Comparison of ENCODE assay signal across 1 cellular context in the genomic region with DNA sequence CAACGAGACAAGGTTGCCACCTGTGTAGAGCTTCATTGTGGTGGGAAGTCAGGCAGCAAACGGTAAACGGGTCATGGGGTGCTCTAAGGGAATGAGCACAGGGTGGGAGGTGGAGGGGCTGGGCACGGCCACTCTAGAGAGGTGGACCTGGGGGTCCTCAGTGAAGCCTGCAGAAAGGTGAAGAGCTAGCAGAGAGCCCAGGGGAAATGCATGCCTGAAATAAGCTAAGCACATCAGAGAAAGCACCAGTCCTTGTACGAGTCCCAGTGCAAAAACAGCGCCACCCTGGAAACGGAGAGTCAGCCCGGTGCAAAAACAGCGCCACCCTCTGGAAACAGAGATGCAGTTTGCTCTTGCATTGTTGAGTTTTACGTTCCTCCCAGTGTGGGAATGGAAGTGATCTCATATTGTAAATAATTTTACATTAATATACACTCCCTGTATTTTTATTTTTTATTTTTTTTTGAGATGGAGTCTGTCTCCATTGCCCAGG.
TF ChIP-seq lines count a peak whose summit lies in the region.

No MANE protein-coding gene starts in this region.

TF ChIP-seq in HepG2, 621 proteins besides CTCF, POLR2A, EP300 and RAD21 (continued from another document):
- TF ChIP-seq, protein P1, sequence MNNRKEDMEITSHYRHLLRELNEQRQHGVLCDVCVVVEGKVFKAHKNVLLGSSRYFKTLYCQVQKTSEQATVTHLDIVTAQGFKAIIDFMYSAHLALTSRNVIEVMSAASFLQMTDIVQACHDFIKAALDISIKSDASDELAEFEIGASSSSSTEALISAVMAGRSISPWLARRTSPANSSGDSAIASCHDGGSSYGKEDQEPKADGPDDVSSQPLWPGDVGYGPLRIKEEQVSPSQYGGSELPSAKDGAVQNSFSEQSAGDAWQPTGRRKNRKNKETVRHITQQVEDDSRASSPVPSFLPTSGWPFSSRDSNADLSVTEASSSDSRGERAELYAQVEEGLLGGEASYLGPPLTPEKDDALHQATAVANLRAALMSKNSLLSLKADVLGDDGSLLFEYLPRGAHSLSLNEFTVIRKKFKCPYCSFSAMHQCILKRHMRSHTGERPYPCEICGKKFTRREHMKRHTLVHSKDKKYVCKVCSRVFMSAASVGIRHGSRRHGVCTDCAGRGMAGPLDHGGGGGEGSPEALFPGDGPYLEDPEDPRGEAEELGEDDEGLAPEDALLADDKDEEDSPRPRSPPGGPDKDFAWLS (CRISPR knock-in tag; IDR thresholded peaks at IDR 0.05; ENCODE audit: borderline replicate concordance): no peak
- TF ChIP-seq SRSF9 (IDR thresholded peaks at IDR 0.05; ENCODE audit: borderline replicate concordance, insufficient read depth, low read depth, low read length, poor library complexity, severe bottlenecking) (no peak), DR1 (CRISPR knock-in tag; IDR thresholded peaks at IDR 0.05) (no peak), SETDB1 (CRISPR knock-in tag; IDR thresholded peaks at IDR 0.05; ENCODE audit: borderline replicate concordance) (no peak), PLSCR1 (CRISPR knock-in tag; IDR thresholded peaks at IDR 0.05; ENCODE audit: borderline replicate concordance) (no peak), GABPA (IDR thresholded peaks at IDR 0.05; ENCODE audit: low read depth, low read length) (no peak), GABPA (CRISPR knock-in tag; IDR thresholded peaks at IDR 0.05; ENCODE audit: low read depth) (no peak), SPEN (CRISPR knock-in tag; IDR thresholded peaks at IDR 0.05; ENCODE audit: low read depth) (no peak; the same call in 1 of the 2 replicates), RCOR2 (CRISPR knock-in tag; IDR thresholded peaks at IDR 0.05) (no peak)
- TF ChIP-seq, protein P2, sequence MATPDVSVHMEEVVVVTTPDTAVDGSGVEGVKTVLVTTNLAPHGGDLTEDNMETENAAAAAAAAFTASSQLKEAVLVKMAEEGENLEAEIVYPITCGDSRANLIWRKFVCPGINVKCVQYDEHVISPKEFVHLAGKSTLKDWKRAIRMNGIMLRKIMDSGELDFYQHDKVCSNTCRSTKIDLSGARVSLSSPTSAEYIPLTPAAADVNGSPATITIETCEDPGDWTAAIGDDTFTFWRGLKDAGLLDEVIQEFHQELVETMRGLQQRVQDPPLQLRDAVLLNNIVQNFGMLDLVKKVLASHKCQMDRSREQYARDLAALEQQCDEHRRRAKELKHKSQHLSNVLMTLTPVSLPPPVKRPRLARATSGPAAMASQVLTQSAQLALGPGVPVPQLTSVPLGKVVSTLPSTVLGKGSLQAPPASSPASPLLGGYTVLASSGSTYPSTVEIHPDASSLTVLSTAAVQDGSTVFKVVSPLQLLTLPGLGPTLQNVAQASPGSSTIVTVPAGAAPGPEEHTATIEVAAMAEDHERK (CRISPR knock-in tag; IDR thresholded peaks at IDR 0.05; ENCODE audit: low read depth): no peak
